In the genomic region with DNA sequence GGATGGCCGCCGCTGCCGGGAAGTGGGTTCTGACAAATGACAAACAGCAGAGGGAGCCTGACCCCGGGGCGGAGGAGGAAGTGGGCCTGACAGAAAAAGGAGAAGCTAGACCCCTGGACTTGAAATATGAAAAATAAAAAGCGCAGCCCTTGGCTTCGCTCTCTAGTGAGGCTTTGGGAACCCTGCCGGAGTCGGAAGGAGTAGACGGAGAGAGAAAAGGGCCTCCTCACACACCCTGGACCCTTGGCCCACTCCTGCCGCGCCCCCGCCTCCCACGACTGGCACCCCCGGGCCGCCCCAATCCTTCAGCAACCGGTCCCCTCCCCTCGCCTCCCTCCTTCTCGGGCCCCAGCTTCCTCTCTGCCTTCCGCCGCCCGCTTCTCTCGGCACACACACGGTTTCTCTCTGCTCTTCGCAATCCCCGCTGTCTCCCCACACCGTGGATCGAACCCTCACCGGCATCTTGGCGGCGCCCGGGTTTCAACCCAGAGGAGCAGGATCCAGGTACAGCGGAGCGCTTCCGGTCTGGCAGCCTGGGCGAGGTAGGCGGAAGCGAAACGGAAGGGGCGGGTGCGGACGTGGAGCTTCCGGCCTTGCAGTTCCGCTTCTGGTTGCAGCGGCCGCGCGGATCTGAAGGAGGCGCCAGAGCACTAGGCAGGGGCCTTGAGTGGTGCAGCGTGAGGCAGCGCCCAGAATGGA, we compare ENCODE assay signal across 8 cellular contexts. TPM values are rescaled to one million over a fixed set of nuclear protein-coding genes. Genes with fewer than 3 reads are reported as not detected.
A peak's percentile ranks its signal among the peaks of the same experiment; 100 is the strongest.
DNase-seq lines count a peak whose midpoint lies in the region; ATAC-seq, FAIRE-seq and TF ChIP-seq lines count a peak whose summit lies in the region.

A gene (minus strand): TSS at position 539 of the 699 bp plus-strand sequence. CDS start 77 bp downstream, at position 462.

- ATAC-seq in GM19043 (IDR thresholded peaks at IDR 0.05; ENCODE audit: low read depth, unreplicated experiment) (peak; percentile 88), HG03378 (IDR thresholded peaks at IDR 0.05; ENCODE audit: unreplicated experiment) (peak; percentile 73)

- peaks cover 45% of the 10 kb centered on the region for H3K79me2 ChIP-seq in keratinocyte (ENCODE audit: control insufficient read depth, insufficient read depth, low read length)

- H3K4me3 ChIP-seq in keratinocyte (ENCODE audit: control insufficient read depth in 2 of 3, extremely low read depth in 1 of 3, insufficient read depth in 2 of 3, low read depth in 1 of 3, low read length in 3 of 3) = peak within 1 kb of the TSS; percentile 89 to 99 (median 97)

- DNase-seq in Ammon's horn (ENCODE audit: low spot score) (peak; percentile 98), NCI-H446 treated with DMSO at 0.1 percent for 48 hours (lab: John Stamatoyannopoulos, UW) (peak; percentile 78), cerebellar nuclear complex (lab: John Stamatoyannopoulos, UW) (peak; percentile 15 to 86), keratinocyte (ENCODE audit: low read depth, low spot score) (peak; percentile 71)
- peak; percentile 94 for DNase-seq in activated CD4-positive, CD25-positive, alpha-beta regulatory T cell treated with anti-CD3 and anti-CD28 coated beads, Interleukin-2, amount 50 U/mL, for 72 hours
- DNase-seq in stimulated activated CD4-positive, alpha-beta T cell treated with anti-CD3 and anti-CD28 coated beads, Interleukin-15, amount 100 ng/mL, for 1 hour (ENCODE audit: low read depth in 1 of 2, low spot score in 1 of 2) = peak; percentile 88 to 89

- H2AFZ ChIP-seq in keratinocyte (ENCODE audit: control insufficient read depth, low read length) = peak within 1 kb of the TSS; percentile 86

- peak; percentile 91 to 94 (median 92) for TF ChIP-seq CTCF in keratinocyte (optimal IDR thresholded peaks at IDR 0.05 in 1 of 3, IDR thresholded peaks at IDR 0.05 in 1 of 3, conservative IDR thresholded peaks at IDR 0.05 in 1 of 3; ENCODE audit: extremely low read depth in 1 of 3, insufficient read depth in 2 of 3, low read length in 3 of 3)

- peak; percentile 43 for FAIRE-seq in keratinocyte (lab: Jason Lieb, UNC)

- dilution Hi-C loops in keratinocyte (cut with MboI; ENCODE audit: extremely low pct_ligation_motif_present, low sequenced_read_pairs) = no loop called here

- H3K4me2 ChIP-seq in keratinocyte (ENCODE audit: control insufficient read depth, extremely low read depth, insufficient read depth, low read depth, low read length) = peak within 1 kb of the TSS; percentile 86

- H4K20me1 ChIP-seq in keratinocyte (ENCODE audit: control insufficient read depth, extremely low read depth, insufficient read depth, low read length) = no peaks in the 10 kb centered on the region

- H3K9ac ChIP-seq in keratinocyte (ENCODE audit: control insufficient read depth, extremely low read depth, insufficient read depth, low read length) = peak within 1 kb of the TSS; percentile 92

- H3K9me3 ChIP-seq in keratinocyte (ENCODE audit: control insufficient read depth, low read depth, low read length) = no peaks in the 10 kb centered on the region

- H3K36me3 ChIP-seq in keratinocyte (ENCODE audit: control insufficient read depth in 2 of 2, extremely low read depth in 1 of 2, insufficient read depth in 2 of 2, low read length in 2 of 2) = peaks cover 12 to 14% of the 10 kb centered on the region in 2 experiments

- H3K4me1 ChIP-seq in keratinocyte (ENCODE audit: control insufficient read depth, extremely low read depth, insufficient read depth, low read length) = peaks cover 3% of the 10 kb centered on the region

- peak within 1 kb of the TSS; percentile 82 for H3K27ac ChIP-seq in keratinocyte (ENCODE audit: control insufficient read depth, insufficient read depth, low read length)

- H3K27me3 ChIP-seq in keratinocyte (ENCODE audit: control insufficient read depth, extremely low read depth, insufficient read depth, low read length) = no peaks in the 10 kb centered on the region

- no peaks in the 10 kb centered on the region for H3K9me1 ChIP-seq in keratinocyte (ENCODE audit: control insufficient read depth, extremely low read depth, insufficient read depth, low read length)

RNA-seq across cellular contexts. Expression of the gene that starts here (rescaled TPM):
- polyA plus RNA-seq in keratinocyte = 90.0 to 139 TPM (median 106 TPM) in 3 replicates
- 139 TPM for polyA plus RNA-seq in keratinocyte (2011; ENCODE audit: low read depth)
- polyA plus RNA-seq in keratinocyte (2011; cell fraction: cytosol; rRNA removed) = 176 and 184 TPM in 2 replicates
- 79.5 and 87.5 TPM in 2 replicates for polyA plus RNA-seq in keratinocyte (2011; cell fraction: nucleus; rRNA removed)
- 296 and 415 TPM in 2 replicates for polyA plus RNA-seq in keratinocyte (2012; ENCODE audit: low replicate concordance)
- polyA minus RNA-seq in keratinocyte = 23.5 to 45.1 TPM (median 26.6 TPM) in 3 replicates
- polyA minus RNA-seq in keratinocyte (2011; cell fraction: cytosol; rRNA and poly(A)+ RNA removed) = 110 TPM
- 14.6 and 35.7 TPM in 2 replicates for polyA minus RNA-seq in keratinocyte (2011; cell fraction: nucleus; rRNA and poly(A)+ RNA removed)

Comparison
In these comparisons a context has a peak if more than half of its experiments do, and no peak if none do; other contexts are left out.
1. Peak in every context shown above with its lines: DNase-seq, ATAC-seq, H3K4me3 ChIP-seq and H3K27ac ChIP-seq.